In the genomic region with DNA sequence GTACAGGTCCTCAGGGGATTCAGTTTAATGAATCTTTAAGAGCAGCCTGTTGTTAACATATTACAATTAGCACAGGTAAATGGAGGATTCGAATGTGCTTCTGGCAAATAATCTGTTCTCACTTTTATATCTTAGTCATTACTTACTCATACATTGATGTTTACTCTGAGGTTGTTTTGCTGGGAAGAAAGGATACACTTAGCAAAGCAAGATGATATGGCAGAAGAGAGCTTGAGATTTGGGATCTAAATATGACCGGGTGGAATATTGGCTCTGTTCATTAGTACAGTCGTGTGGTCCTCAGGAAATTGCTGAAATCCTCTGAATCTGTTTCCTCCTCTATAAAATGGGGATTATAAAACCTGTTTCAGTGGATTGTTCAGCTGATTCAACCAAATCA, we compare ENCODE assay signal across 1 cellular context.
A peak's percentile ranks its signal among the peaks of the same experiment; 100 is the strongest.
TF ChIP-seq lines count a peak whose summit lies in the region.

No MANE protein-coding gene starts in this region.

TF ChIP-seq in HCT116, 20 proteins besides CTCF, POLR2A, EP300 and RAD21 (continued from another document):
- TF ChIP-seq, protein P1, sequence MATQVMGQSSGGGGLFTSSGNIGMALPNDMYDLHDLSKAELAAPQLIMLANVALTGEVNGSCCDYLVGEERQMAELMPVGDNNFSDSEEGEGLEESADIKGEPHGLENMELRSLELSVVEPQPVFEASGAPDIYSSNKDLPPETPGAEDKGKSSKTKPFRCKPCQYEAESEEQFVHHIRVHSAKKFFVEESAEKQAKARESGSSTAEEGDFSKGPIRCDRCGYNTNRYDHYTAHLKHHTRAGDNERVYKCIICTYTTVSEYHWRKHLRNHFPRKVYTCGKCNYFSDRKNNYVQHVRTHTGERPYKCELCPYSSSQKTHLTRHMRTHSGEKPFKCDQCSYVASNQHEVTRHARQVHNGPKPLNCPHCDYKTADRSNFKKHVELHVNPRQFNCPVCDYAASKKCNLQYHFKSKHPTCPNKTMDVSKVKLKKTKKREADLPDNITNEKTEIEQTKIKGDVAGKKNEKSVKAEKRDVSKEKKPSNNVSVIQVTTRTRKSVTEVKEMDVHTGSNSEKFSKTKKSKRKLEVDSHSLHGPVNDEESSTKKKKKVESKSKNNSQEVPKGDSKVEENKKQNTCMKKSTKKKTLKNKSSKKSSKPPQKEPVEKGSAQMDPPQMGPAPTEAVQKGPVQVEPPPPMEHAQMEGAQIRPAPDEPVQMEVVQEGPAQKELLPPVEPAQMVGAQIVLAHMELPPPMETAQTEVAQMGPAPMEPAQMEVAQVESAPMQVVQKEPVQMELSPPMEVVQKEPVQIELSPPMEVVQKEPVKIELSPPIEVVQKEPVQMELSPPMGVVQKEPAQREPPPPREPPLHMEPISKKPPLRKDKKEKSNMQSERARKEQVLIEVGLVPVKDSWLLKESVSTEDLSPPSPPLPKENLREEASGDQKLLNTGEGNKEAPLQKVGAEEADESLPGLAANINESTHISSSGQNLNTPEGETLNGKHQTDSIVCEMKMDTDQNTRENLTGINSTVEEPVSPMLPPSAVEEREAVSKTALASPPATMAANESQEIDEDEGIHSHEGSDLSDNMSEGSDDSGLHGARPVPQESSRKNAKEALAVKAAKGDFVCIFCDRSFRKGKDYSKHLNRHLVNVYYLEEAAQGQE (IDR thresholded peaks at IDR 0.05; ENCODE audit: low read depth): no peak
- 0 out of 2 replicates have a peak, but pooled peaks have one; percentile 7 for TF ChIP-seq FOSL1 (IDR thresholded peaks at IDR 0.05; ENCODE audit: low read depth)
- TF ChIP-seq ZNF274 (IDR thresholded peaks at IDR 0.05; ENCODE audit: low read depth, low read length): no peak
